19 cellular contexts compared by ENCODE assay signal in the genomic region with DNA sequence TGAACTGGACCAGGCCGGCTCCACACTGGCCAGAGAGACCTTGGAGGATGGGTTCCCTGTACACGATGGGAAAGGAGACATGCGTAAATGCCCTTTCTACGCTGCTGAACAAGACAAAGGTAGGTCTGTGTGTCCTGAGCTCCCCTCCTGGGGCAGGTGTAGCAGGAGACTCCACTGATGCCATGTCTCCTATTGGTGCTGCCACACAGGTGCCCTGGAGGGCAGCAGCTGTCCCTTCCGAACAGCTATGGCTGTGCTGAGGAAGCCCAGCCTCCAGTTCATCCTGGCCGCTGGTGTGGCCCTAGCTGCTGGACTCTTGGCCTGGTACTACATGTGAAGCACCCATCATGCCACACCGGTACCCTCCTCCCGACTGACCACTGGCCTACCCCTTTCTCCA. TPM values are rescaled to one million over a fixed set of nuclear protein-coding genes. Genes with fewer than 3 reads are reported as not detected.
DNase-seq lines count a peak whose midpoint lies in the region; TF ChIP-seq lines count a peak whose summit lies in the region.
"Had no signal": no experiment of that assay in that cellular context is flagged by ENCODE, and none has a peak within 500 bp of the region (broad histone marks: within the 10 kb centered on the region; RNA-seq: fewer than 3 reads in every experiment).

No MANE protein-coding gene starts in this region.

- peak overlapping the region; percentile 65 for H3K27ac Mint-ChIP-seq in activated T-cell treated with anti-CD3 and anti-CD28 coated beads, Interleukin-2, amount 50 U/mL, for 24 hours
- peak overlapping the region; percentile 8 for H3K27ac Mint-ChIP-seq in dendritic cell treated with granulocyte-macrophage colony-stimulating factor and Interleukin-4, amounts not matched to agents 40 ng/mL and 50 ng/mL, for 4 days
- H3K27ac Mint-ChIP-seq in activated T-helper 2 cell treated with anti-CD3 and anti-CD28 coated beads, Interferon-gamma antibody, Interleukin-2, Interleukin-4, amounts not matched to agents 10 μg/mL and 5 μg/mL and 100 μg/mL, durations not matched to agents 14 hours and 24 hours and 36 hours: no peak overlapping the region

- in situ Hi-C loops in GM13977 (cut with MboI; ENCODE audit: low pct_unique_long_range_greater_than_20kb, low sequenced_read_pairs, unreplicated experiment): no loop called here

- no peak for DNase-seq in activated T-cell treated with anti-CD3 and anti-CD28 coated beads, Interleukin-2, amount 50 U/mL, for 24 hours
- DNase-seq in activated T-cell treated with anti-CD3 and anti-CD28 coated beads for 4 hours: no peak
- peak; percentile 39 for DNase-seq in spleen
- DNase-seq in activated T-helper 2 cell treated with anti-CD3 and anti-CD28 coated beads, Interferon-gamma antibody, Interleukin-2, Interleukin-4, amounts not matched to agents 10 μg/mL and 5 μg/mL and 100 μg/mL, durations not matched to agents 14 hours and 24 hours and 36 hours (ENCODE audit: low spot score): no peak
- DNase-seq in GM13977 (ENCODE audit: low spot score): no peak
- no peak for DNase-seq in hippocampal formation (lab: John Stamatoyannopoulos, UW)
- DNase-seq: DMS79, MV-4-11, NCI-H1417, NCI-H187, NCI-H345, NCI-H524 treated with DMSO at 0.1 percent for 48 hours, PC-3 had no signal

- H3K27ac ChIP-seq in HEK293 (ENCODE audit: extremely low read depth, low read depth, low read length) (no peak overlapping the region), spleen (peak overlapping the region in 1 of 8 donors; percentile 2)
- H3K27ac ChIP-seq: A549, KMS-11 had no signal

- no peaks in the 10 kb centered on the region for H3K4me1 ChIP-seq in HEK293 (ENCODE audit: control insufficient read depth, insufficient read depth, low read length)
- peaks cover 25 to 69% (median 50%) of the 10 kb centered on the region in 6 donors for H3K4me1 ChIP-seq in spleen
- H3K4me1 ChIP-seq: A549 had no signal

- POLR2A ChIA-PET in HEK293 (lab: Yijun Ruan, JAX): no interaction called here

- CTCF ChIA-PET in HEK293 (lab: Yijun Ruan, JAX): interaction anchor here (0.6 to 4.5 kb wide), 8 partner anchors 9 to 447 kb away, joined by 3 to 22 read pairs (median 4); no protein-coding TSS in a partner anchor

- H3K9me3 ChIP-seq in HEK293 (ENCODE audit: control insufficient read depth, insufficient read depth, low read depth, low read length): no peaks in the 10 kb centered on the region
- H3K9me3 ChIP-seq in spleen: no peaks in the 10 kb centered on the region
- H3K9me3 ChIP-seq: A549 had no signal

- peaks cover 89% of the 10 kb centered on the region for H3K36me3 Mint-ChIP-seq in activated T-cell treated with anti-CD3 and anti-CD28 coated beads, Interleukin-2, amount 50 U/mL, for 24 hours (ENCODE audit: low read depth)
- peaks cover 86% of the 10 kb centered on the region for H3K36me3 Mint-ChIP-seq in dendritic cell treated with granulocyte-macrophage colony-stimulating factor and Interleukin-4, amounts not matched to agents 40 ng/mL and 50 ng/mL, for 4 days (ENCODE audit: low read depth)
- peaks cover 60% of the 10 kb centered on the region for H3K36me3 Mint-ChIP-seq in activated T-helper 2 cell treated with anti-CD3 and anti-CD28 coated beads, Interferon-gamma antibody, Interleukin-2, Interleukin-4, amounts not matched to agents 10 μg/mL and 5 μg/mL and 100 μg/mL, durations not matched to agents 14 hours and 24 hours and 36 hours (ENCODE audit: low read depth)

- H3K36me3 ChIP-seq in HEK293 (ENCODE audit: control insufficient read depth in 2 of 2, insufficient read depth in 1 of 2, low read length in 2 of 2) (peaks cover 0 to 88% of the 10 kb centered on the region in 2 experiments; a peak in 2 of 3 replicates), spleen (peaks cover 4 to 91% (median 64%) of the 10 kb centered on the region in 6 donors)

- intact Hi-C loops in dendritic cell treated with granulocyte-macrophage colony-stimulating factor and Interleukin-4, amounts not matched to agents 40 ng/mL and 50 ng/mL, for 4 days (cut with micrococcal nuclease): loop anchor here (5.0 kb wide), 1 partner anchor 173 kb away; no protein-coding TSS in a partner anchor
- intact Hi-C loops in spleen (cut with DNase I; ENCODE audit: low total_unique reads): no loop called here
- intact Hi-C loops in activated T-helper 2 cell treated with anti-CD3 and anti-CD28 coated beads, Interferon-gamma antibody, Interleukin-2, Interleukin-4, amounts not matched to agents 10 μg/mL and 5 μg/mL and 100 μg/mL, durations not matched to agents 14 hours and 24 hours and 36 hours (cut with micrococcal nuclease): no loop called here

- H3K9me3 Mint-ChIP-seq in activated T-cell treated with anti-CD3 and anti-CD28 coated beads, Interleukin-2, amount 50 U/mL, for 24 hours: no peaks in the 10 kb centered on the region
- no peaks in the 10 kb centered on the region for H3K9me3 Mint-ChIP-seq in dendritic cell treated with granulocyte-macrophage colony-stimulating factor and Interleukin-4, amounts not matched to agents 40 ng/mL and 50 ng/mL, for 4 days
- H3K9me3 Mint-ChIP-seq in activated T-helper 2 cell treated with anti-CD3 and anti-CD28 coated beads, Interferon-gamma antibody, Interleukin-2, Interleukin-4, amounts not matched to agents 10 μg/mL and 5 μg/mL and 100 μg/mL, durations not matched to agents 14 hours and 24 hours and 36 hours: no peaks in the 10 kb centered on the region

- peaks cover 43% of the 10 kb centered on the region for H3K4me1 Mint-ChIP-seq in activated T-cell treated with anti-CD3 and anti-CD28 coated beads, Interleukin-2, amount 50 U/mL, for 24 hours (ENCODE audit: low read depth)
- peaks cover 76% of the 10 kb centered on the region for H3K4me1 Mint-ChIP-seq in dendritic cell treated with granulocyte-macrophage colony-stimulating factor and Interleukin-4, amounts not matched to agents 40 ng/mL and 50 ng/mL, for 4 days (ENCODE audit: low read depth)
- peaks cover 38% of the 10 kb centered on the region for H3K4me1 Mint-ChIP-seq in activated T-helper 2 cell treated with anti-CD3 and anti-CD28 coated beads, Interferon-gamma antibody, Interleukin-2, Interleukin-4, amounts not matched to agents 10 μg/mL and 5 μg/mL and 100 μg/mL, durations not matched to agents 14 hours and 24 hours and 36 hours (ENCODE audit: low read depth)

- WGBS in spleen, 5 donors: 92 to 98% (median 94%) methylated on average over 6 to 8 of the region's 8 CpGs

- no peak for TF ChIP-seq POLR2A in spleen (IDR thresholded peaks at IDR 0.05)

- TF ChIP-seq CTCF in HEK293 (tag by site-specific recombination; IDR thresholded peaks at IDR 0.05): no peak
- TF ChIP-seq CTCF in spleen (IDR thresholded peaks at IDR 0.05 in 8 of 11, conservative IDR thresholded peaks at IDR 0.05 in 3 of 11): no peak
- TF ChIP-seq CTCF in GM13977 (IDR thresholded peaks at IDR 0.05; ENCODE audit: extremely low read depth, insufficient read depth, missing control alignments): no peak

- H3K4me3 ChIP-seq in HEK293 (ENCODE audit: low read depth, low read length): no peak overlapping the region
- H3K4me3 ChIP-seq in spleen: no peak overlapping the region
- H3K4me3 ChIP-seq: A549 had no signal

- no peaks in the 10 kb centered on the region for H3K27me3 Mint-ChIP-seq in activated T-cell treated with anti-CD3 and anti-CD28 coated beads, Interleukin-2, amount 50 U/mL, for 24 hours
- H3K27me3 Mint-ChIP-seq in dendritic cell treated with granulocyte-macrophage colony-stimulating factor and Interleukin-4, amounts not matched to agents 40 ng/mL and 50 ng/mL, for 4 days: no peaks in the 10 kb centered on the region
- H3K27me3 Mint-ChIP-seq in activated T-helper 2 cell treated with anti-CD3 and anti-CD28 coated beads, Interferon-gamma antibody, Interleukin-2, Interleukin-4, amounts not matched to agents 10 μg/mL and 5 μg/mL and 100 μg/mL, durations not matched to agents 14 hours and 24 hours and 36 hours (ENCODE audit: low read depth): no peaks in the 10 kb centered on the region

- H3K27me3 ChIP-seq in spleen (replicated peaks in 1 of 7): no peaks in the 10 kb centered on the region

- no peak overlapping the region for H3K4me3 Mint-ChIP-seq in activated T-cell treated with anti-CD3 and anti-CD28 coated beads, Interleukin-2, amount 50 U/mL, for 24 hours
- H3K4me3 Mint-ChIP-seq in dendritic cell treated with granulocyte-macrophage colony-stimulating factor and Interleukin-4, amounts not matched to agents 40 ng/mL and 50 ng/mL, for 4 days: no peak overlapping the region
- no peak overlapping the region for H3K4me3 Mint-ChIP-seq in activated T-helper 2 cell treated with anti-CD3 and anti-CD28 coated beads, Interferon-gamma antibody, Interleukin-2, Interleukin-4, amounts not matched to agents 10 μg/mL and 5 μg/mL and 100 μg/mL, durations not matched to agents 14 hours and 24 hours and 36 hours (ENCODE audit: low read depth)

RNA-seq across cellular contexts. Expression of a gene that starts 29.2 kb away (rescaled TPM):
- 10 to 100 TPM; 17.8 to 26.9 (median 21.8) TPM for total RNA-seq in spleen
- 10 to 100 TPM in 2 of 3 donors, 1 to 10 TPM in 1; 9.6 to 13.8 (median 12.1) TPM for polyA plus RNA-seq in spleen
- 46.0 and 47.9 TPM in 2 replicates for total RNA-seq in activated T-helper 2 cell treated with anti-CD3 and anti-CD28 coated beads, Interferon-gamma antibody, Interleukin-2, Interleukin-4, amounts not matched to agents 10 μg/mL and 5 μg/mL and 100 μg/mL, durations not matched to agents 14 hours and 24 hours and 36 hours

RNA-seq across cellular contexts. Expression of a gene that starts 33.2 kb away (rescaled TPM):
- 10 to 100 TPM; 34.6 to 73.8 (median 59.0) TPM for total RNA-seq in spleen
- polyA plus RNA-seq in spleen: 10 to 100 TPM; 26.6 to 48.0 (median 44.0) TPM
- total RNA-seq in activated T-helper 2 cell treated with anti-CD3 and anti-CD28 coated beads, Interferon-gamma antibody, Interleukin-2, Interleukin-4, amounts not matched to agents 10 μg/mL and 5 μg/mL and 100 μg/mL, durations not matched to agents 14 hours and 24 hours and 36 hours: 70.2 and 75.2 TPM in 2 replicates

RNA-seq across cellular contexts. Expression of a gene that starts 35.0 kb away (rescaled TPM):
- total RNA-seq in spleen: 10 to 100 TPM; 26.3 to 49.0 (median 40.6) TPM
- 10 to 100 TPM; 40.1 to 58.6 (median 44.9) TPM for polyA plus RNA-seq in spleen
- 30.7 and 35.2 TPM in 2 replicates for total RNA-seq in activated T-helper 2 cell treated with anti-CD3 and anti-CD28 coated beads, Interferon-gamma antibody, Interleukin-2, Interleukin-4, amounts not matched to agents 10 μg/mL and 5 μg/mL and 100 μg/mL, durations not matched to agents 14 hours and 24 hours and 36 hours

RNA-seq across cellular contexts. Expression of a gene that starts 46.7 kb away (rescaled TPM):
- under 1 TPM; 0.17 to 0.33 (median 0.23) TPM for total RNA-seq in spleen
- under 1 TPM; 0.06 to 0.07 (median 0.06) TPM for polyA plus RNA-seq in spleen
- 0.05 TPM in 1 of 2 replicates, not detected in the other for total RNA-seq in activated T-helper 2 cell treated with anti-CD3 and anti-CD28 coated beads, Interferon-gamma antibody, Interleukin-2, Interleukin-4, amounts not matched to agents 10 μg/mL and 5 μg/mL and 100 μg/mL, durations not matched to agents 14 hours and 24 hours and 36 hours
- total RNA-seq: H4, PC-3 had no signal
- polyA plus RNA-seq: BJ had no signal
